ENCODE assay signal across 9 cellular contexts in genomic region chr14:87725318-87725717, GRCh38.
"Had no signal": no experiment of that assay in that cellular context is flagged by ENCODE, and none has a peak within 500 bp of the region (broad histone marks: within the 10 kb centered on the region; RNA-seq: fewer than 3 reads in every experiment).

No MANE protein-coding gene starts in this region.

- H3K4me3 ChIP-seq: GM23248, HAP-1 had no signal

- H3K4me1 ChIP-seq: HAP-1 had no signal

- H3K27ac ChIP-seq: GM23248, HL-60 had no signal

- DNase-seq: GM23248, GOT3, H7, HFFc6, KBM-7 had no signal

- ATAC-seq: HCT116, HepG2 had no signal

- H3K36me3 ChIP-seq: HAP-1 had no signal

- H3K9me3 ChIP-seq: HAP-1 had no signal
